ENCODE assay signal across 2 cellular contexts in genomic region chr14:76998777-76999366, GRCh38.
A peak's percentile ranks its signal among the peaks of the same experiment; 100 is the strongest.
TF ChIP-seq lines count a peak whose summit lies in the region.

No MANE protein-coding gene starts in this region.

TF ChIP-seq in HEK293, 187 proteins besides CTCF, POLR2A, EP300 and RAD21:
- no peak for TF ChIP-seq ZNF561 (tag by site-specific recombination; IDR thresholded peaks at IDR 0.05; ENCODE audit: borderline replicate concordance)
- TF ChIP-seq GLIS1 (tag by site-specific recombination; IDR thresholded peaks at IDR 0.05): peak; percentile 69

TF ChIP-seq in K562, 482 proteins besides CTCF, POLR2A, EP300 and RAD21 (continued from another document):
- no peak for TF ChIP-seq JUN (IDR thresholded peaks at IDR 0.05; ENCODE audit: borderline replicate concordance, low read depth, low read length)
- TF ChIP-seq JUN (CRISPR knock-in tag; IDR thresholded peaks at IDR 0.05; ENCODE audit: borderline replicate concordance): no peak
- TF ChIP-seq TEAD4 (IDR thresholded peaks at IDR 0.05; ENCODE audit: low read length): no peak
- no peak for TF ChIP-seq TEAD4 (CRISPR knock-in tag; IDR thresholded peaks at IDR 0.05; ENCODE audit: borderline replicate concordance)
- TF ChIP-seq ZNF316 (IDR thresholded peaks at IDR 0.05): 0 out of 2 replicates have a peak, but pooled peaks have one; percentile 8
